ENCODE assay signal across 1 cellular context in genomic region chr9:18580146-18580545, GRCh38.
TF ChIP-seq lines count a peak whose summit lies in the region.

No MANE protein-coding gene starts in this region.

TF ChIP-seq in IMR-90, 13 proteins besides CTCF, POLR2A, EP300 and RAD21:
- TF ChIP-seq USF2 (IDR thresholded peaks at IDR 0.05; ENCODE audit: low read depth, low read length) = no peak
- TF ChIP-seq RFX5 (IDR thresholded peaks at IDR 0.05; ENCODE audit: low read depth, low read length) = no peak
- no peak for TF ChIP-seq MAZ (IDR thresholded peaks at IDR 0.05; ENCODE audit: borderline replicate concordance, low read depth, low read length)
